Comparison of ENCODE assay signal across 8 cellular contexts in genomic region chr3:32420138-32420981, GRCh38. TPM values are rescaled to one million over a fixed set of nuclear protein-coding genes. Genes with fewer than 3 reads are reported as not detected.
DNase-seq lines count a peak whose midpoint lies in the region; ATAC-seq and TF ChIP-seq lines count a peak whose summit lies in the region.

No MANE protein-coding gene starts in this region.

- no peaks in the 10 kb centered on the region for H3F3A ChIP-seq in GM23338 (replicated peaks; ENCODE audit: low read depth)

- no peak overlapping the region for H3K9ac ChIP-seq in adipocyte (ENCODE audit: low read length)

- H3K36me3 Mint-ChIP-seq in GM23338 (ENCODE audit: low read depth): peaks cover 14% of the 10 kb centered on the region; the same call in 2 of the 3 replicates

- TF ChIP-seq CTCF in GM23338 (conservative IDR thresholded peaks at IDR 0.05; ENCODE audit: low read depth in 2 of 2): peak; percentile 21 to 22; a peak in 3 of 4 replicates
- peak in 2 of 5 experiments; percentile 12 to 17 for TF ChIP-seq CTCF in tibial nerve (IDR thresholded peaks at IDR 0.05)

- H3K9me2 ChIP-seq in GM23338 (ENCODE audit: insufficient read depth): no peaks in the 10 kb centered on the region

- H3K36me3 ChIP-seq in GM23338 (ENCODE audit: insufficient read depth): no peaks in the 10 kb centered on the region
- H3K36me3 ChIP-seq in adipocyte (ENCODE audit: control insufficient read depth, insufficient read depth, low read length, severe bottlenecking): no peaks in the 10 kb centered on the region
- H3K36me3 ChIP-seq in tibial nerve: no peaks in the 10 kb centered on the region

- H3K27ac ChIP-seq in GM23338 (ENCODE audit: low read depth): peak overlapping the region; percentile 51
- peak overlapping the region; percentile 30 to 79 (median 68) for H3K27ac ChIP-seq in tibial nerve

- WGBS in tibial nerve, 2 donors: 41 to 56% methylated on average over 12 of the region's 12 CpGs

- H3K27me3 ChIP-seq in GM23338 (ENCODE audit: insufficient read depth) (no peaks in the 10 kb centered on the region), adipocyte (replicated peaks; ENCODE audit: control insufficient read depth, insufficient read depth, low read length) (no peaks in the 10 kb centered on the region), tibial nerve (no peaks in the 10 kb centered on the region)

- no peak overlapping the region for H2AFZ ChIP-seq in GM23338

- peak overlapping the region; percentile 95 for H3K27ac Mint-ChIP-seq in GM23338

- peak overlapping the region; percentile 57; the same call in 1 of the 2 replicates for H3K4me2 ChIP-seq in GM23338

- TF ChIP-seq POLR2A in tibial nerve (IDR thresholded peaks at IDR 0.05): no peak

- H3K4me1 ChIP-seq in GM23338 (ENCODE audit: insufficient read depth) (peaks cover 17% of the 10 kb centered on the region), adipocyte (ENCODE audit: control insufficient read depth, insufficient read depth, low read length) (peaks cover 30% of the 10 kb centered on the region), tibial nerve (peaks cover 0 to 53% (median 34%) of the 10 kb centered on the region in 4 donors)

- peak; percentile 86 to 87 for ATAC-seq in activated CD4-positive, CD25-positive, alpha-beta regulatory T cell treated with anti-CD3 and anti-CD28 coated beads, Interleukin-2, amount 50 U/mL, for 24 hours
- peak; percentile 89 for ATAC-seq in GM23338

- no peak overlapping the region for H3K4me3 Mint-ChIP-seq in GM23338

- in situ Hi-C loops in KBM-7 (cut with MboI; ENCODE audit: low pct_unique_long_range_greater_than_20kb, low sequenced_read_pairs): no loop called here

- no peaks in the 10 kb centered on the region; the same call in 1 of the 2 replicates for H4K20me1 ChIP-seq in GM23338 (replicated peaks; ENCODE audit: insufficient read depth)

- TF ChIP-seq EP300 in tibial nerve (IDR thresholded peaks at IDR 0.05): peak in 1 of 2 donors; percentile 24

- DNase-seq in activated CD4-positive, CD25-positive, alpha-beta regulatory T cell treated with anti-CD3 and anti-CD28 coated beads, Interleukin-2, amount 50 U/mL, for 72 hours: no peak
- DNase-seq in GM23338 (ENCODE audit: low spot score) (peak; percentile 73), KBM-7 (peak; percentile 85), adipocyte (ENCODE audit: low read depth) (peak; percentile 14), left kidney (ENCODE audit: low read depth, low spot score) (peak; percentile 83), tibial nerve (ENCODE audit: low spot score in 2 of 2) (no peak), COR-L47 (lab: John Stamatoyannopoulos, UW) (no peak)

- H3K9me3 ChIP-seq in adipocyte (ENCODE audit: control insufficient read depth, low read length): no peaks in the 10 kb centered on the region
- no peaks in the 10 kb centered on the region for H3K9me3 ChIP-seq in tibial nerve

- no peaks in the 10 kb centered on the region for H3K27me3 Mint-ChIP-seq in GM23338 (ENCODE audit: insufficient read depth, low read depth, poor library complexity)

- peaks cover 26% of the 10 kb centered on the region for H3K4me1 Mint-ChIP-seq in GM23338

- peaks cover 75% of the 10 kb centered on the region for H3K79me2 ChIP-seq in GM23338 (replicated peaks; ENCODE audit: insufficient read depth)

- peaks cover 12% of the 10 kb centered on the region; the same call in 2 of the 3 replicates for H3K9me3 Mint-ChIP-seq in GM23338

- H3K4me3 ChIP-seq in GM23338 (no peak overlapping the region), adipocyte (ENCODE audit: low read length) (no peak overlapping the region), tibial nerve (no peak overlapping the region)

TF ChIP-seq in GM23338, 12 proteins besides CTCF, POLR2A, EP300 and RAD21:
- TF ChIP-seq ZNF331 (CRISPR knock-in tag; IDR thresholded peaks at IDR 0.05; ENCODE audit: low read depth): no peak
- TF ChIP-seq, protein P1, sequence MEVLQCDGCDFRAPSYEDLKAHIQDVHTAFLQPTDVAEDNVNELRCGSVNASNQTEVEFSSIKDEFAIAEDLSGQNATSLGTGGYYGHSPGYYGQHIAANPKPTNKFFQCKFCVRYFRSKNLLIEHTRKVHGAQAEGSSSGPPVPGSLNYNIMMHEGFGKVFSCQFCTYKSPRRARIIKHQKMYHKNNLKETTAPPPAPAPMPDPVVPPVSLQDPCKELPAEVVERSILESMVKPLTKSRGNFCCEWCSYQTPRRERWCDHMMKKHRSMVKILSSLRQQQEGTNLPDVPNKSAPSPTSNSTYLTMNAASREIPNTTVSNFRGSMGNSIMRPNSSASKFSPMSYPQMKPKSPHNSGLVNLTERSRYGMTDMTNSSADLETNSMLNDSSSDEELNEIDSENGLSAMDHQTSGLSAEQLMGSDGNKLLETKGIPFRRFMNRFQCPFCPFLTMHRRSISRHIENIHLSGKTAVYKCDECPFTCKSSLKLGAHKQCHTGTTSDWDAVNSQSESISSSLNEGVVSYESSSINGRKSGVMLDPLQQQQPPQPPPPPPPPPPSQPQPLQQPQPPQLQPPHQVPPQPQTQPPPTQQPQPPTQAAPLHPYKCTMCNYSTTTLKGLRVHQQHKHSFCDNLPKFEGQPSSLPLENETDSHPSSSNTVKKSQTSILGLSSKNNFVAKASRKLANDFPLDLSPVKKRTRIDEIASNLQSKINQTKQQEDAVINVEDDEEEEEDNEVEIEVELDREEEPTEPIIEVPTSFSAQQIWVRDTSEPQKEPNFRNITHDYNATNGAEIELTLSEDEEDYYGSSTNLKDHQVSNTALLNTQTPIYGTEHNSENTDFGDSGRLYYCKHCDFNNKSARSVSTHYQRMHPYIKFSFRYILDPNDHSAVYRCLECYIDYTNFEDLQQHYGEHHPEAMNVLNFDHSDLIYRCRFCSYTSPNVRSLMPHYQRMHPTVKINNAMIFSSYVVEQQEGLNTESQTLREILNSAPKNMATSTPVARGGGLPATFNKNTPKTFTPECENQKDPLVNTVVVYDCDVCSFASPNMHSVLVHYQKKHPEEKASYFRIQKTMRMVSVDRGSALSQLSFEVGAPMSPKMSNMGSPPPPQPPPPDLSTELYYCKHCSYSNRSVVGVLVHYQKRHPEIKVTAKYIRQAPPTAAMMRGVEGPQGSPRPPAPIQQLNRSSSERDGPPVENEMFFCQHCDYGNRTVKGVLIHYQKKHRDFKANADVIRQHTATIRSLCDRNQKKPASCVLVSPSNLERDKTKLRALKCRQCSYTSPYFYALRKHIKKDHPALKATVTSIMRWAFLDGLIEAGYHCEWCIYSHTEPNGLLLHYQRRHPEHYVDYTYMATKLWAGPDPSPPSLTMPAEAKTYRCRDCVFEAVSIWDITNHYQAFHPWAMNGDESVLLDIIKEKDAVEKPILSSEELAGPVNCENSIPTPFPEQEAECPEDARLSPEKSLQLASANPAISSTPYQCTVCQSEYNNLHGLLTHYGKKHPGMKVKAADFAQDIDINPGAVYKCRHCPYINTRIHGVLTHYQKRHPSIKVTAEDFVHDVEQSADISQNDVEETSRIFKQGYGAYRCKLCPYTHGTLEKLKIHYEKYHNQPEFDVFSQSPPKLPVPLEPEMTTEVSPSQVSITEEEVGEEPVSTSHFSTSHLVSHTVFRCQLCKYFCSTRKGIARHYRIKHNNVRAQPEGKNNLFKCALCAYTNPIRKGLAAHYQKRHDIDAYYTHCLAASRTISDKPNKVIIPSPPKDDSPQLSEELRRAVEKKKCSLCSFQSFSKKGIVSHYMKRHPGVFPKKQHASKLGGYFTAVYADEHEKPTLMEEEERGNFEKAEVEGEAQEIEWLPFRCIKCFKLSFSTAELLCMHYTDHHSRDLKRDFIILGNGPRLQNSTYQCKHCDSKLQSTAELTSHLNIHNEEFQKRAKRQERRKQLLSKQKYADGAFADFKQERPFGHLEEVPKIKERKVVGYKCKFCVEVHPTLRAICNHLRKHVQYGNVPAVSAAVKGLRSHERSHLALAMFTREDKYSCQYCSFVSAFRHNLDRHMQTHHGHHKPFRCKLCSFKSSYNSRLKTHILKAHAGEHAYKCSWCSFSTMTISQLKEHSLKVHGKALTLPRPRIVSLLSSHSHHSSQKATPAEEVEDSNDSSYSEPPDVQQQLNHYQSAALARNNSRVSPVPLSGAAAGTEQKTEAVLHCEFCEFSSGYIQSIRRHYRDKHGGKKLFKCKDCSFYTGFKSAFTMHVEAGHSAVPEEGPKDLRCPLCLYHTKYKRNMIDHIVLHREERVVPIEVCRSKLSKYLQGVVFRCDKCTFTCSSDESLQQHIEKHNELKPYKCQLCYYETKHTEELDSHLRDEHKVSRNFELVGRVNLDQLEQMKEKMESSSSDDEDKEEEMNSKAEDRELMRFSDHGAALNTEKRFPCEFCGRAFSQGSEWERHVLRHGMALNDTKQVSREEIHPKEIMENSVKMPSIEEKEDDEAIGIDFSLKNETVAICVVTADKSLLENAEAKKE (CRISPR knock-in tag; IDR thresholded peaks at IDR 0.05): 0 out of 2 replicates have a peak, but pooled peaks have one; percentile 36

RNA-seq across cellular contexts. Expression of gene CMTM7, which starts 28.7 kb away (rescaled TPM):
- total RNA-seq in GM23338 (2014; rRNA removed; shearing (Covaris generic)): 23.6 and 32.2 TPM in 2 replicates
- 88.3 and 93.6 TPM in 2 replicates for polyA plus RNA-seq in GM23338 (2016; fragmentation: Nextera tagmentation; extraction: Ambion mirVana)
- 10 to 100 TPM; 10.4 to 47.4 (median 19.5) TPM for total RNA-seq in tibial nerve

Comparison
In these comparisons a context has a peak if more than half of its experiments do, and no peak if none do; other contexts are left out.
1. DNase-seq: peak in GM23338 (single experiment), KBM-7 (single experiment), adipocyte (single experiment) and left kidney (single experiment); none in activated CD4-positive, CD25-positive, alpha-beta regulatory T cell treated with anti-CD3 and anti-CD28 coated beads, Interleukin-2, amount 50 U/mL, for 72 hours (single experiment), tibial nerve (0 of 2) and COR-L47 (single experiment).